In the genomic region with DNA sequence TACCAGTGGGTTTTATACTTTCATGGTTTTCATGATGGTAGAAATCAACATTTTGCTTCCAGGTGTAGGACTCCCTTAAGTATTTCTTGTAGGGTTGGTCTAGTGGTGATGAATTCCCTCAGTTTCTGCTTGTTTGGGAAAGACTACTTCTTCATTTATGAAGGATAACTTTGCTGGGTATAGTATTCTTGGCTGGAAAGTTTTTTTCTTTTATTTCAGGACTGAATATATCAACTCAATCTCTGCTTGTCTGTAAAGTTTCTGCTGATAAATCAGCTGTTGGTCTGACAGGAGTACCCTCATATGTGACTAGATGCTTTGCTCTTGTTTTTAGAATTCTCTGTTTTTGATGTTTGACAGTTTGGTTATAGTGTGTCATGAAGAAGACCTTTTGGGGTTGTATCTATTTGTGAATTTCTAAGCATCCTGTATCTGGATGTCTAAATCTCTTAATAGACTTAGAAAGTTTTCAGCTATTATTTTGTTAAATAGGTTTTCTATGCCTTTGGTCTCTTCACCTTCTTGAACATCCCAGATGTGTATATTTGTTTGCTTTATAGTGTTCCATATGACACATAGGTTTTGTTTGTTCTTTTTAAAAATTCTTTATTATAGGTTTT, we compare ENCODE assay signal across 7 cellular contexts.
"Had no signal": no experiment of that assay in that cellular context is flagged by ENCODE, and none has a peak within 500 bp of the region (broad histone marks: within the 10 kb centered on the region; RNA-seq: fewer than 3 reads in every experiment).

No MANE protein-coding gene starts in this region.

- H3K27ac ChIP-seq: GM23248, KMS-11 had no signal

- H2AFZ ChIP-seq: GM23248 had no signal

- DNase-seq: GM23248, GOT3, H7, IMR-90, KBM-7 had no signal

- H3K4me2 ChIP-seq: KMS-11 had no signal

- H3K4me3 ChIP-seq: GM23248, HAP-1 had no signal

- H3K36me3 ChIP-seq: HAP-1 had no signal

- H3K9ac ChIP-seq: GM23248, KMS-11 had no signal
